19 cellular contexts compared by ENCODE assay signal in genomic region chr4:15541941-15542340, GRCh38.
A peak's percentile ranks its signal among the peaks of the same experiment; 100 is the strongest.
DNase-seq lines count a peak whose midpoint lies in the region; ATAC-seq and TF ChIP-seq lines count a peak whose summit lies in the region.
"Had no signal": no experiment of that assay in that cellular context is flagged by ENCODE, and none has a peak within 500 bp of the region (broad histone marks: within the 10 kb centered on the region; RNA-seq: fewer than 3 reads in every experiment).

No MANE protein-coding gene starts in this region.

- H3K4me3 Mint-ChIP-seq in H9 (no peak overlapping the region), WTC11 (no peak overlapping the region), nephron progenitor cell (no peak overlapping the region)
- H3K4me3 Mint-ChIP-seq: B cell; CD4-positive, alpha-beta T cell; CD8-positive, alpha-beta T cell had no signal

- H3K23me2 ChIP-seq in H9 (ENCODE audit: insufficient read length, low read depth, low read length, poor library complexity, severe bottlenecking) = no peaks in the 10 kb centered on the region

- no peaks in the 10 kb centered on the region for H3K79me1 ChIP-seq in H9 (ENCODE audit: insufficient read depth, low read depth, low read length, poor library complexity, severe bottlenecking)

- no peak overlapping the region for H3K18ac ChIP-seq in H9 (ENCODE audit: insufficient read length, low read depth, low read length)

- H2AFZ ChIP-seq in H9 (ENCODE audit: low read length) = no peak overlapping the region

- H4K8ac ChIP-seq in H9 (replicated peaks; ENCODE audit: insufficient read length, low read depth, low read length) = no peak overlapping the region

- no peak overlapping the region for H3K4ac ChIP-seq in H9 (ENCODE audit: low read depth, low read length)

- TF ChIP-seq POLR2A in GM18505 (IDR thresholded peaks at IDR 0.05; ENCODE audit: borderline replicate concordance, extremely low read depth, insufficient read depth, insufficient read length) = no peak

- H3K4me1 Mint-ChIP-seq in H9 (peaks cover 34 to 37% of the 10 kb centered on the region in 2 experiments), WTC11 (peaks cover 26% of the 10 kb centered on the region), nephron progenitor cell (peaks cover 7% of the 10 kb centered on the region)
- H3K4me1 Mint-ChIP-seq: B cell had no signal

- no peak overlapping the region for H3K4me2 ChIP-seq in H9 (ENCODE audit: insufficient read depth, insufficient read length, low read length)
- H3K4me2 ChIP-seq: A549; BLaER1 treated with 17β-estradiol and CSF1 and Interleukin-3, amounts not matched to agents 10 nM and 100 nM had no signal

- H2AK5ac ChIP-seq in H9 (ENCODE audit: insufficient read length, low read length) = no peak overlapping the region

- no peak overlapping the region for H2BK120ac ChIP-seq in H9 (ENCODE audit: low read depth, low read length, poor library complexity, severe bottlenecking)

- H3K27ac Mint-ChIP-seq in H9 (peak overlapping the region in 2 of 3 experiments; percentile 1 to 8; a peak in 1 of 7 replicates), WTC11 (peak overlapping the region; percentile 74; the same call in 1 of the 2 replicates), nephron progenitor cell (peak overlapping the region; percentile 27)
- H3K27ac Mint-ChIP-seq: B cell; CD4-positive, alpha-beta T cell; CD8-positive, alpha-beta T cell had no signal

- peak; percentile 31 for DNase-seq in NCI-H82 (lab: John Stamatoyannopoulos, UW)
- DNase-seq in NCI-H82 treated with DMSO at 0.1 percent for 48 hours (lab: John Stamatoyannopoulos, UW; ENCODE audit: unreplicated experiment) = no peak
- DNase-seq in H9 = no peak
- DNase-seq in WTC11 (ENCODE audit: low spot score) = no peak
- no peak for DNase-seq in nephron progenitor cell
- DNase-seq in hypothalamus (lab: John Stamatoyannopoulos, UW) = no peak
- DNase-seq: AML-193; Caco-2; Calu3; CD4-positive, alpha-beta T cell; CD8-positive, alpha-beta T cell; DMS79 treated with DMSO at 0.1 percent for 48 hours; GF-D8 had no signal

- no peak for TF ChIP-seq CTCF in H9 (conservative IDR thresholded peaks at IDR 0.05)
- no peak for TF ChIP-seq CTCF in WTC11 (IDR thresholded peaks at IDR 0.05)
- TF ChIP-seq CTCF in nephron progenitor cell (IDR thresholded peaks at IDR 0.05) = no peak

- H2BK12ac ChIP-seq in H9 (ENCODE audit: insufficient read length, low read depth, low read length) = no peak overlapping the region

- H3K9me3 Mint-ChIP-seq in H9 = no peaks in the 10 kb centered on the region
- H3K9me3 Mint-ChIP-seq in WTC11 = no peaks in the 10 kb centered on the region
- no peaks in the 10 kb centered on the region for H3K9me3 Mint-ChIP-seq in nephron progenitor cell
- H3K9me3 Mint-ChIP-seq: CD4-positive, alpha-beta T cell; CD8-positive, alpha-beta T cell had no signal

- no peak overlapping the region for H3T11ph ChIP-seq in H9 (ENCODE audit: low read length)

- H3K27me3 ChIP-seq in H9 (ENCODE audit: insufficient read depth, low read length) = no peaks in the 10 kb centered on the region
- H3K27me3 ChIP-seq: BLaER1 treated with 17β-estradiol and CSF1 and Interleukin-3, amounts not matched to agents 10 nM and 100 nM had no signal

- POLR2A ChIA-PET in WTC11 (lab: Charles Lee) = no interaction called here

- no peaks in the 10 kb centered on the region for H3K79me2 ChIP-seq in H9 (ENCODE audit: insufficient read depth, low read length)

- WGBS in H9 (ENCODE audit: extremely low coverage, insufficient read length, low lambda C conversion rate) = no CpG with 5 or more reads among the region's 5 CpGs

- H3K56ac ChIP-seq in H9 (ENCODE audit: insufficient read length, low read depth, low read length) = no peak overlapping the region

- no peak overlapping the region for H2BK20ac ChIP-seq in H9 (ENCODE audit: low read depth, low read length, poor library complexity, severe bottlenecking)

- no peak overlapping the region for H3K27ac ChIP-seq in H9 (ENCODE audit: insufficient read length, low read depth, low read length)
- H3K27ac ChIP-seq: 22Rv1; A549; BLaER1 treated with 17β-estradiol and CSF1 and Interleukin-3, amounts not matched to agents 10 nM and 100 nM; C4-2B had no signal

- H4K5ac ChIP-seq in H9 (ENCODE audit: insufficient read length, low read depth, low read length) = no peak overlapping the region

- H2BK15ac ChIP-seq in H9 (ENCODE audit: low read depth, low read length) = no peak overlapping the region

- H3K27me3 Mint-ChIP-seq in H9 (ENCODE audit: low read depth) (no peaks in the 10 kb centered on the region), WTC11 (ENCODE audit: low read depth) (no peaks in the 10 kb centered on the region), nephron progenitor cell (ENCODE audit: low read depth, poor library complexity) (no peaks in the 10 kb centered on the region)
- H3K27me3 Mint-ChIP-seq: B cell; CD4-positive, alpha-beta T cell had no signal

- no peak overlapping the region for H3K23ac ChIP-seq in H9 (ENCODE audit: insufficient read length, low read depth, low read length)

- H3K9ac ChIP-seq in H9 (ENCODE audit: extremely low read depth, insufficient read length, low read length) = no peak overlapping the region
- H3K9ac ChIP-seq: BLaER1 treated with 17β-estradiol and CSF1 and Interleukin-3, amounts not matched to agents 10 nM and 100 nM had no signal

- CTCF ChIA-PET in WTC11 (lab: Charles Lee) = interaction anchor here (0.5 kb wide), 1 partner anchor 1013 kb away, joined by 3 read pairs; no protein-coding TSS in a partner anchor

- no peaks in the 10 kb centered on the region for H4K20me1 ChIP-seq in H9 (ENCODE audit: control insufficient read depth, insufficient read depth, insufficient read length)

- H3K36me3 Mint-ChIP-seq in H9 (ENCODE audit: insufficient read depth in 1 of 3, low read depth in 3 of 3) = peaks cover 0 to 15% (median 2%) of the 10 kb centered on the region in 3 experiments; a peak in 4 of 7 replicates
- peaks cover 4% of the 10 kb centered on the region; the same call in 1 of the 2 replicates for H3K36me3 Mint-ChIP-seq in WTC11
- H3K36me3 Mint-ChIP-seq in nephron progenitor cell (ENCODE audit: low read depth) = peaks cover 50% of the 10 kb centered on the region

- no peak for ATAC-seq in WTC11
- ATAC-seq in GM18505 (IDR thresholded peaks at IDR 0.05; ENCODE audit: unreplicated experiment) = no peak
- ATAC-seq: A549; CD8-positive, alpha-beta T cell had no signal

- no peak overlapping the region for H4K91ac ChIP-seq in H9 (ENCODE audit: insufficient read length, low read depth, low read length)

- H3K14ac ChIP-seq in H9 (ENCODE audit: insufficient read depth, low read length) = no peak overlapping the region

- H3K9me3 ChIP-seq in H9 (ENCODE audit: control insufficient read depth, low read depth, low read length) = no peaks in the 10 kb centered on the region
- H3K9me3 ChIP-seq: A549; BLaER1 treated with 17β-estradiol and CSF1 and Interleukin-3, amounts not matched to agents 10 nM and 100 nM; Caco-2 had no signal

- H3K4me1 ChIP-seq in H9 (ENCODE audit: insufficient read depth, low read length) = peaks cover 4% of the 10 kb centered on the region; the same call in 1 of the 2 replicates
- H3K4me1 ChIP-seq: A549; BLaER1 treated with 17β-estradiol and CSF1 and Interleukin-3, amounts not matched to agents 10 nM and 100 nM; Caco-2 had no signal

- H2BK5ac ChIP-seq in H9 (ENCODE audit: insufficient read length, low read length) = no peak overlapping the region

TF ChIP-seq in WTC11, 78 proteins besides CTCF, POLR2A, EP300 and RAD21:
- TF ChIP-seq SMAD3 (CRISPR knock-in tag; IDR thresholded peaks at IDR 0.05; ENCODE audit: borderline replicate concordance) = no peak
- no peak for TF ChIP-seq ZBTB21 (CRISPR knock-in tag; IDR thresholded peaks at IDR 0.05; ENCODE audit: borderline replicate concordance)
- no peak for TF ChIP-seq STAT6 (CRISPR knock-in tag; conservative IDR thresholded peaks at IDR 0.05; ENCODE audit: low read depth)
- no peak for TF ChIP-seq ETV6 (CRISPR knock-in tag; IDR thresholded peaks at IDR 0.05)
- no peak for TF ChIP-seq CBFB (CRISPR knock-in tag; IDR thresholded peaks at IDR 0.05; ENCODE audit: low read depth)
- no peak for TF ChIP-seq NFE2L1 (CRISPR knock-in tag; IDR thresholded peaks at IDR 0.05)
- no peak for TF ChIP-seq CDX4 (CRISPR knock-in tag; IDR thresholded peaks at IDR 0.05; ENCODE audit: borderline replicate concordance)

Comparison
In these comparisons a context has a peak if more than half of its experiments do, and no peak if none do; other contexts are left out.
1. H3K27ac Mint-ChIP-seq: peak in every context shown above with its lines; median percentile 74 in WTC11; 27 in nephron progenitor cell; 4 in H9.